In the genomic region with DNA sequence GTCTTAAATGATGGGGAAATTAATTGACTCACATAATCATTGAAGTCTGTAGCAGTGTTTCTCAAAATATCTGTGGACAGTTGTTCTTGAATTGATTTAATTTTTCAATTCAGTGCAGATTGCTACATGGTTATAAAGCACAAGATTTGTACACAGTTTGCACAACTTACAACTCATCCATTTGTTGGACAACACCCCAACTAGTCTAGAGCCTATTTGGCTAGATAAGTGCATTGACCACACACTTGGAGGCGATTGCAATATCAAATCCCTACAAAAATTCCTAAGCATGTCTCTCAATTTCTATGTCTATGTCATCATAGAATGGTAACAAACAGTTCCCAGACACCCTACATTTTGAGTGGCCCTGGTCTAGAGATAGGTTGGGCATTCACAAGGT, we compare ENCODE assay signal across 1 cellular context.
TF ChIP-seq lines count a peak whose summit lies in the region.

No MANE protein-coding gene starts in this region.

TF ChIP-seq in HepG2, 621 proteins besides CTCF, POLR2A, EP300 and RAD21 (continued from another document):
- TF ChIP-seq MTA3 (CRISPR knock-in tag; IDR thresholded peaks at IDR 0.05): no peak
- no peak for TF ChIP-seq ZNF501 (CRISPR knock-in tag; IDR thresholded peaks at IDR 0.05)
- TF ChIP-seq GATA4 (IDR thresholded peaks at IDR 0.05; ENCODE audit: borderline replicate concordance, low read depth): no peak
- TF ChIP-seq ZNF556 (CRISPR knock-in tag; IDR thresholded peaks at IDR 0.05; ENCODE audit: borderline replicate concordance): no peak
- no peak for TF ChIP-seq ZFP36L1 (CRISPR knock-in tag; IDR thresholded peaks at IDR 0.05)
- TF ChIP-seq, protein P1, sequence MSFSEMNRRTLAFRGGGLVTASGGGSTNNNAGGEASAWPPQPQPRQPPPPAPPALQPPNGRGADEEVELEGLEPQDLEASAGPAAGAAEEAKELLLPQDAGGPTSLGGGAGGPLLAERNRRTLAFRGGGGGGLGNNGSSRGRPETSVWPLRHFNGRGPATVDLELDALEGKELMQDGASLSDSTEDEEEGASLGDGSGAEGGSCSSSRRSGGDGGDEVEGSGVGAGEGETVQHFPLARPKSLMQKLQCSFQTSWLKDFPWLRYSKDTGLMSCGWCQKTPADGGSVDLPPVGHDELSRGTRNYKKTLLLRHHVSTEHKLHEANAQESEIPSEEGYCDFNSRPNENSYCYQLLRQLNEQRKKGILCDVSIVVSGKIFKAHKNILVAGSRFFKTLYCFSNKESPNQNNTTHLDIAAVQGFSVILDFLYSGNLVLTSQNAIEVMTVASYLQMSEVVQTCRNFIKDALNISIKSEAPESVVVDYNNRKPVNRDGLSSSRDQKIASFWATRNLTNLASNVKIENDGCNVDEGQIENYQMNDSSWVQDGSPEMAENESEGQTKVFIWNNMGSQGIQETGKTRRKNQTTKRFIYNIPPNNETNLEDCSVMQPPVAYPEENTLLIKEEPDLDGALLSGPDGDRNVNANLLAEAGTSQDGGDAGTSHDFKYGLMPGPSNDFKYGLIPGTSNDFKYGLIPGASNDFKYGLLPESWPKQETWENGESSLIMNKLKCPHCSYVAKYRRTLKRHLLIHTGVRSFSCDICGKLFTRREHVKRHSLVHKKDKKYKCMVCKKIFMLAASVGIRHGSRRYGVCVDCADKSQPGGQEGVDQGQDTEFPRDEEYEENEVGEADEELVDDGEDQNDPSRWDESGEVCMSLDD (CRISPR knock-in tag; IDR thresholded peaks at IDR 0.05; ENCODE audit: borderline replicate concordance): no peak
- TF ChIP-seq, protein P2, sequence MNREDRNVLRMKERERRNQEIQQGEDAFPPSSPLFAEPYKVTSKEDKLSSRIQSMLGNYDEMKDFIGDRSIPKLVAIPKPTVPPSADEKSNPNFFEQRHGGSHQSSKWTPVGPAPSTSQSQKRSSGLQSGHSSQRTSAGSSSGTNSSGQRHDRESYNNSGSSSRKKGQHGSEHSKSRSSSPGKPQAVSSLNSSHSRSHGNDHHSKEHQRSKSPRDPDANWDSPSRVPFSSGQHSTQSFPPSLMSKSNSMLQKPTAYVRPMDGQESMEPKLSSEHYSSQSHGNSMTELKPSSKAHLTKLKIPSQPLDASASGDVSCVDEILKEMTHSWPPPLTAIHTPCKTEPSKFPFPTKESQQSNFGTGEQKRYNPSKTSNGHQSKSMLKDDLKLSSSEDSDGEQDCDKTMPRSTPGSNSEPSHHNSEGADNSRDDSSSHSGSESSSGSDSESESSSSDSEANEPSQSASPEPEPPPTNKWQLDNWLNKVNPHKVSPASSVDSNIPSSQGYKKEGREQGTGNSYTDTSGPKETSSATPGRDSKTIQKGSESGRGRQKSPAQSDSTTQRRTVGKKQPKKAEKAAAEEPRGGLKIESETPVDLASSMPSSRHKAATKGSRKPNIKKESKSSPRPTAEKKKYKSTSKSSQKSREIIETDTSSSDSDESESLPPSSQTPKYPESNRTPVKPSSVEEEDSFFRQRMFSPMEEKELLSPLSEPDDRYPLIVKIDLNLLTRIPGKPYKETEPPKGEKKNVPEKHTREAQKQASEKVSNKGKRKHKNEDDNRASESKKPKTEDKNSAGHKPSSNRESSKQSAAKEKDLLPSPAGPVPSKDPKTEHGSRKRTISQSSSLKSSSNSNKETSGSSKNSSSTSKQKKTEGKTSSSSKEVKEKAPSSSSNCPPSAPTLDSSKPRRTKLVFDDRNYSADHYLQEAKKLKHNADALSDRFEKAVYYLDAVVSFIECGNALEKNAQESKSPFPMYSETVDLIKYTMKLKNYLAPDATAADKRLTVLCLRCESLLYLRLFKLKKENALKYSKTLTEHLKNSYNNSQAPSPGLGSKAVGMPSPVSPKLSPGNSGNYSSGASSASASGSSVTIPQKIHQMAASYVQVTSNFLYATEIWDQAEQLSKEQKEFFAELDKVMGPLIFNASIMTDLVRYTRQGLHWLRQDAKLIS (CRISPR knock-in tag; IDR thresholded peaks at IDR 0.05): no peak
- TF ChIP-seq CREB1 (IDR thresholded peaks at IDR 0.05): no peak
- TF ChIP-seq CREB1 (CRISPR knock-in tag; IDR thresholded peaks at IDR 0.05): no peak
- TF ChIP-seq, protein P3, sequence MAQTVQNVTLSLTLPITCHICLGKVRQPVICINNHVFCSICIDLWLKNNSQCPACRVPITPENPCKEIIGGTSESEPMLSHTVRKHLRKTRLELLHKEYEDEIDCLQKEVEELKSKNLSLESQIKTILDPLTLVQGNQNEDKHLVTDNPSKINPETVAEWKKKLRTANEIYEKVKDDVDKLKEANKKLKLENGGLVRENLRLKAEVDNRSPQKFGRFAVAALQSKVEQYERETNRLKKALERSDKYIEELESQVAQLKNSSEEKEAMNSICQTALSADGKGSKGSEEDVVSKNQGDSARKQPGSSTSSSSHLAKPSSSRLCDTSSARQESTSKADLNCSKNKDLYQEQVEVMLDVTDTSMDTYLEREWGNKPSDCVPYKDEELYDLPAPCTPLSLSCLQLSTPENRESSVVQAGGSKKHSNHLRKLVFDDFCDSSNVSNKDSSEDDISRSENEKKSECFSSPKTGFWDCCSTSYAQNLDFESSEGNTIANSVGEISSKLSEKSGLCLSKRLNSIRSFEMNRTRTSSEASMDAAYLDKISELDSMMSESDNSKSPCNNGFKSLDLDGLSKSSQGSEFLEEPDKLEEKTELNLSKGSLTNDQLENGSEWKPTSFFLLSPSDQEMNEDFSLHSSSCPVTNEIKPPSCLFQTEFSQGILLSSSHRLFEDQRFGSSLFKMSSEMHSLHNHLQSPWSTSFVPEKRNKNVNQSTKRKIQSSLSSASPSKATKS (CRISPR knock-in tag; IDR thresholded peaks at IDR 0.05): no peak
- TF ChIP-seq, protein P4, sequence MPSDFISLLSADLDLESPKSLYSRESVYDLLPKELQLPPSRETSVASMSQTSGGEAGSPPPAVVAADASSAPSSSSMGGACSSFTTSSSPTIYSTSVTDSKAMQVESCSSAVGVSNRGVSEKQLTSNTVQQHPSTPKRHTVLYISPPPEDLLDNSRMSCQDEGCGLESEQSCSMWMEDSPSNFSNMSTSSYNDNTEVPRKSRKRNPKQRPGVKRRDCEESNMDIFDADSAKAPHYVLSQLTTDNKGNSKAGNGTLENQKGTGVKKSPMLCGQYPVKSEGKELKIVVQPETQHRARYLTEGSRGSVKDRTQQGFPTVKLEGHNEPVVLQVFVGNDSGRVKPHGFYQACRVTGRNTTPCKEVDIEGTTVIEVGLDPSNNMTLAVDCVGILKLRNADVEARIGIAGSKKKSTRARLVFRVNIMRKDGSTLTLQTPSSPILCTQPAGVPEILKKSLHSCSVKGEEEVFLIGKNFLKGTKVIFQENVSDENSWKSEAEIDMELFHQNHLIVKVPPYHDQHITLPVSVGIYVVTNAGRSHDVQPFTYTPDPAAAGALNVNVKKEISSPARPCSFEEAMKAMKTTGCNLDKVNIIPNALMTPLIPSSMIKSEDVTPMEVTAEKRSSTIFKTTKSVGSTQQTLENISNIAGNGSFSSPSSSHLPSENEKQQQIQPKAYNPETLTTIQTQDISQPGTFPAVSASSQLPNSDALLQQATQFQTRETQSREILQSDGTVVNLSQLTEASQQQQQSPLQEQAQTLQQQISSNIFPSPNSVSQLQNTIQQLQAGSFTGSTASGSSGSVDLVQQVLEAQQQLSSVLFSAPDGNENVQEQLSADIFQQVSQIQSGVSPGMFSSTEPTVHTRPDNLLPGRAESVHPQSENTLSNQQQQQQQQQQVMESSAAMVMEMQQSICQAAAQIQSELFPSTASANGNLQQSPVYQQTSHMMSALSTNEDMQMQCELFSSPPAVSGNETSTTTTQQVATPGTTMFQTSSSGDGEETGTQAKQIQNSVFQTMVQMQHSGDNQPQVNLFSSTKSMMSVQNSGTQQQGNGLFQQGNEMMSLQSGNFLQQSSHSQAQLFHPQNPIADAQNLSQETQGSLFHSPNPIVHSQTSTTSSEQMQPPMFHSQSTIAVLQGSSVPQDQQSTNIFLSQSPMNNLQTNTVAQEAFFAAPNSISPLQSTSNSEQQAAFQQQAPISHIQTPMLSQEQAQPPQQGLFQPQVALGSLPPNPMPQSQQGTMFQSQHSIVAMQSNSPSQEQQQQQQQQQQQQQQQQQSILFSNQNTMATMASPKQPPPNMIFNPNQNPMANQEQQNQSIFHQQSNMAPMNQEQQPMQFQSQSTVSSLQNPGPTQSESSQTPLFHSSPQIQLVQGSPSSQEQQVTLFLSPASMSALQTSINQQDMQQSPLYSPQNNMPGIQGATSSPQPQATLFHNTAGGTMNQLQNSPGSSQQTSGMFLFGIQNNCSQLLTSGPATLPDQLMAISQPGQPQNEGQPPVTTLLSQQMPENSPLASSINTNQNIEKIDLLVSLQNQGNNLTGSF (CRISPR knock-in tag; IDR thresholded peaks at IDR 0.05): no peak
- TF ChIP-seq, protein P5, sequence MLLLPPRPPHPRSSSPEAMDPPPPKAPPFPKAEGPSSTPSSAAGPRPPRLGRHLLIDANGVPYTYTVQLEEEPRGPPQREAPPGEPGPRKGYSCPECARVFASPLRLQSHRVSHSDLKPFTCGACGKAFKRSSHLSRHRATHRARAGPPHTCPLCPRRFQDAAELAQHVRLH (CRISPR knock-in tag; IDR thresholded peaks at IDR 0.05; ENCODE audit: borderline replicate concordance, low read depth): no peak
- no peak for TF ChIP-seq ZNF343 (CRISPR knock-in tag; IDR thresholded peaks at IDR 0.05)
- no peak for TF ChIP-seq SOX5 (CRISPR knock-in tag; IDR thresholded peaks at IDR 0.05; ENCODE audit: borderline replicate concordance)
- no peak for TF ChIP-seq ZNF136 (CRISPR knock-in tag; IDR thresholded peaks at IDR 0.05; ENCODE audit: low read depth)
- TF ChIP-seq CHD4 (IDR thresholded peaks at IDR 0.05; ENCODE audit: borderline replicate concordance, low read length): no peak
